ENCODE assay signal across 1 cellular context in genomic region chr9:134355561-134356278, GRCh38.
TF ChIP-seq lines count a peak whose summit lies in the region.

No MANE protein-coding gene starts in this region.

TF ChIP-seq in WTC11, 78 proteins besides CTCF, POLR2A, EP300 and RAD21 (continued from another document):
- TF ChIP-seq E2F1 (CRISPR knock-in tag; IDR thresholded peaks at IDR 0.05): no peak
